ENCODE assay signal across 8 cellular contexts in the genomic region with DNA sequence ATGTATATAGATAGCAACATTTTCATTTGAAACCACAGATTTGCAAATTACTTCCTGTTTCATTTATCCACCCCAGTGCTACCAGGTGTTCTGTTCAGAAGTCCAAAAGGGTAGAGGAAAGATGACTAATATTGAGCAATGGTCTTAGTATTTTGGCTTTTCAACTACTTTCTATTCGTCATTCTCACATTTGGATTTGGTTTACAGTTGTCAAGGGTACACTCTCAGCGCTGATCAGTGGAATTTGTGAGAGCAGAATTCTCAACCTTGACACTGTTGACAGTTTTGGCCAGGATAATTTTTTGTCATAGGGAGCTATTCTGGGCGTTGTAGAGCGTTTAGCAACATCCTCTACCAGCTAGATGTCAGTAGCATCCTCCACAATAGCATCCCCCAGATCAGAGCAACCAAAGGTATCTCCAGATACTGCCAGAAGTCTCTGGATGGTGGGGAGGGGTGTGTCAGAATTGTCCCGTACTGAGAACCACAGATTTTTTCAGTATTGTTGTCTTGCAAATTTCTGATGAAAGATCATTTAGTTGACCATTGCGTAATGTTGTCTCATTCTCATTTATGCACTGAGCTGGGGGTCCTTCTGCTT. TPM values are rescaled to one million over a fixed set of nuclear protein-coding genes. Genes with fewer than 3 reads are reported as not detected.
A peak's percentile ranks its signal among the peaks of the same experiment; 100 is the strongest.
DNase-seq lines count a peak whose midpoint lies in the region; ATAC-seq and TF ChIP-seq lines count a peak whose summit lies in the region.

No MANE protein-coding gene starts in this region.

- POLR2A ChIA-PET in activated naive CD8-positive, alpha-beta T cell treated with anti-CD3 and anti-CD28 coated beads, Interleukin-2, amount 10 ng/mL, durations not matched to agents 7 days and 5 days (lab: Charles Lee): interaction anchor here (1.0 to 2.1 kb wide), 3 partner anchors 31 to 157 kb away, joined by 3 to 22 read pairs (median 3); a partner anchor contains a TSS

- H3K36me3 ChIP-seq in heart right ventricle: peaks cover 0 to 59% (median 8%) of the 10 kb centered on the region in 9 donors

- TF ChIP-seq CTCF in type B pancreatic cell (conservative IDR thresholded peaks at IDR 0.05) (no peak), heart right ventricle (IDR thresholded peaks at IDR 0.05) (no peak)

- H3K27me3 Mint-ChIP-seq in activated naive CD8-positive, alpha-beta T cell treated with anti-CD3 and anti-CD28 coated beads, Interleukin-2, amount 10 ng/mL, durations not matched to agents 7 days and 5 days: no peaks in the 10 kb centered on the region
- H3K27me3 Mint-ChIP-seq in type B pancreatic cell: no peaks in the 10 kb centered on the region

- ATAC-seq in GM19468 (IDR thresholded peaks at IDR 0.05; ENCODE audit: extremely low read depth, unreplicated experiment) (peak; percentile 56), HG03520 (IDR thresholded peaks at IDR 0.05; ENCODE audit: unreplicated experiment) (peak; percentile 63), heart right ventricle (no peak)
- peak; percentile 3 for ATAC-seq in activated naive CD8-positive, alpha-beta T cell treated with anti-CD3 and anti-CD28 coated beads, Interleukin-2, amount 10 ng/mL, durations not matched to agents 7 days and 5 days (ENCODE audit: low read depth)

- no peaks in the 10 kb centered on the region for H3K9me3 Mint-ChIP-seq in activated naive CD8-positive, alpha-beta T cell treated with anti-CD3 and anti-CD28 coated beads, Interleukin-2, amount 10 ng/mL, durations not matched to agents 7 days and 5 days
- no peaks in the 10 kb centered on the region for H3K9me3 Mint-ChIP-seq in type B pancreatic cell

- peaks cover 0 to 47% (median 37%) of the 10 kb centered on the region in 9 donors for H3K4me1 ChIP-seq in heart right ventricle

- DNase-seq in Daoy (ENCODE audit: low read depth) (peak; percentile 47), type B pancreatic cell (ENCODE audit: extremely low spot score, unreplicated experiment) (no peak), heart right ventricle (no peak), ecto neural progenitor cell (ENCODE audit: low spot score) (no peak), hypothalamus (lab: John Stamatoyannopoulos, UW) (no peak)
- no peak for DNase-seq in activated naive CD8-positive, alpha-beta T cell treated with anti-CD3 and anti-CD28 coated beads, Interleukin-2, amount 10 ng/mL, durations not matched to agents 7 days and 5 days

- WGBS in heart right ventricle, 2 donors: 44 to 58% methylated on average over 6 of the region's 6 CpGs

- peak overlapping the region; percentile 78 for H3K27ac Mint-ChIP-seq in activated naive CD8-positive, alpha-beta T cell treated with anti-CD3 and anti-CD28 coated beads, Interleukin-2, amount 10 ng/mL, durations not matched to agents 7 days and 5 days
- H3K27ac Mint-ChIP-seq in type B pancreatic cell: peak overlapping the region; percentile 23

- H3K27me3 ChIP-seq in heart right ventricle: no peaks in the 10 kb centered on the region

- no peak overlapping the region for H3K4me3 ChIP-seq in heart right ventricle

- peak overlapping the region; percentile 51 for H3K4me3 Mint-ChIP-seq in activated naive CD8-positive, alpha-beta T cell treated with anti-CD3 and anti-CD28 coated beads, Interleukin-2, amount 10 ng/mL, durations not matched to agents 7 days and 5 days
- no peak overlapping the region for H3K4me3 Mint-ChIP-seq in type B pancreatic cell

- intact Hi-C loops in heart right ventricle (cut with DNase I): no loop called here

- H3K36me3 Mint-ChIP-seq in activated naive CD8-positive, alpha-beta T cell treated with anti-CD3 and anti-CD28 coated beads, Interleukin-2, amount 10 ng/mL, durations not matched to agents 7 days and 5 days: peaks cover 19% of the 10 kb centered on the region
- H3K36me3 Mint-ChIP-seq in type B pancreatic cell: peaks cover 9% of the 10 kb centered on the region

- no peak overlapping the region for H3K27ac ChIP-seq in heart right ventricle

- peaks cover 30% of the 10 kb centered on the region for H3K4me1 Mint-ChIP-seq in activated naive CD8-positive, alpha-beta T cell treated with anti-CD3 and anti-CD28 coated beads, Interleukin-2, amount 10 ng/mL, durations not matched to agents 7 days and 5 days
- peaks cover 15% of the 10 kb centered on the region for H3K4me1 Mint-ChIP-seq in type B pancreatic cell (ENCODE audit: unreplicated experiment)

- no peaks in the 10 kb centered on the region for H3K9me3 ChIP-seq in heart right ventricle

RNA-seq across cellular contexts. Expression of a gene that starts 4.2 kb away (rescaled TPM):
- total RNA-seq in Daoy (2014; rRNA removed; shearing (Covaris generic)): 30.0 and 35.8 TPM in 2 replicates
- 10 to 100 TPM; 59.7 to 60.8 TPM for total RNA-seq in activated naive CD8-positive, alpha-beta T cell treated with anti-CD3 and anti-CD28 coated beads, Interleukin-2, amount 10 ng/mL, durations not matched to agents 7 days and 5 days
- 33.2 and 34.9 TPM in 2 replicates for total RNA-seq in type B pancreatic cell (ENCODE audit: low replicate concordance)
- 10 to 100 TPM; 38.1 to 56.1 (median 44.5) TPM for total RNA-seq in heart right ventricle
- 10 to 100 TPM; 24.1 to 37.6 TPM for polyA plus RNA-seq in heart right ventricle

RNA-seq across cellular contexts. Expression of a gene that starts 33.4 kb away (rescaled TPM):
- total RNA-seq in Daoy (2014; rRNA removed; shearing (Covaris generic)): 215 and 218 TPM in 2 replicates
- 100 to 1,000 TPM; 131 to 138 TPM for total RNA-seq in activated naive CD8-positive, alpha-beta T cell treated with anti-CD3 and anti-CD28 coated beads, Interleukin-2, amount 10 ng/mL, durations not matched to agents 7 days and 5 days
- total RNA-seq in type B pancreatic cell (ENCODE audit: low replicate concordance) (169 and 262 TPM in 2 replicates), heart right ventricle (100 to 1,000 TPM in 4 of 10 donors, 10 to 100 TPM in 6; 79.5 to 113 (median 96.1) TPM)
- polyA plus RNA-seq in heart right ventricle: 100 to 1,000 TPM in 1 of 2 donors, 10 to 100 TPM in 1; 63.7 to 154 TPM

Comparison
In these comparisons a context has a peak if more than half of its experiments do, and no peak if none do; other contexts are left out.
1. ATAC-seq: peak in GM19468 (single experiment), HG03520 (single experiment) and activated naive CD8-positive, alpha-beta T cell treated with anti-CD3 and anti-CD28 coated beads, Interleukin-2, amount 10 ng/mL, durations not matched to agents 7 days and 5 days (single experiment); none in heart right ventricle (0 of 8).